23 cellular contexts compared by ENCODE assay signal in genomic region chr20:61118429-61119224, GRCh38.
DNase-seq lines count a peak whose midpoint lies in the region; ATAC-seq, FAIRE-seq and TF ChIP-seq lines count a peak whose summit lies in the region.
"Had no signal": no experiment of that assay in that cellular context is flagged by ENCODE, and none has a peak within 500 bp of the region (broad histone marks: within the 10 kb centered on the region; RNA-seq: fewer than 3 reads in every experiment).

No MANE protein-coding gene starts in this region.

- TF ChIP-seq EP300 in A549 (IDR thresholded peaks at IDR 0.05) (peak; percentile 66 to 81; a peak in 2 of 5 replicates), sigmoid colon (IDR thresholded peaks at IDR 0.05) (no peak)

- TF ChIP-seq POLR2A in A549 (IDR thresholded peaks at IDR 0.05; ENCODE audit: low read length) (no peak), sigmoid colon (IDR thresholded peaks at IDR 0.05) (no peak)

- DNase-seq in A549 (ENCODE audit: low read depth in 1 of 2, low spot score in 1 of 2), result peak; percentile 67 to 90
- peak; percentile 93 for DNase-seq in ELR (ENCODE audit: low read depth)
- peak; percentile 69 for DNase-seq in RPMI7951 (ENCODE audit: low read depth)
- DNase-seq in hepatic stellate cell (ENCODE audit: low spot score), result peak; percentile 48
- no peak for DNase-seq in NCI-H2081 treated with DMSO at 0.1 percent for 48 hours (lab: John Stamatoyannopoulos, UW)
- DNase-seq in sigmoid colon, result no peak
- no peak for DNase-seq in T1000 (lab: John Stamatoyannopoulos, UW)
- no peak for DNase-seq in stimulated activated CD4-positive, alpha-beta T cell treated with anti-CD3 and anti-CD28 coated beads, Interleukin-2, amount 100 ng/mL, for 48 hours
- DNase-seq: activated CD4-positive, alpha-beta T cell treated with anti-CD3 and anti-CD28 coated beads, Interleukin-2, amount 50 U/mL, for 48 hours; activated T-cell treated with anti-CD3 and anti-CD28 coated beads, Interleukin-2, amount 50 U/mL, for 1 hour; COR-L47; effector CD4-positive, alpha-beta T cell; GDM1; NCI-H1436; NCI-H226; retina; RPMI8226; upper lobe of right lung had no signal

- peaks cover 0 to 33% (median 11%) of the 10 kb centered on the region in 3 donors for H3K27me3 ChIP-seq in sigmoid colon
- H3K27me3 ChIP-seq: cardiac muscle cell had no signal

- H3K27ac ChIP-seq in A549, result peak overlapping the region; percentile 86 to 93
- no peak overlapping the region for H3K27ac ChIP-seq in sigmoid colon
- H3K27ac ChIP-seq: cardiac muscle cell, hepatocyte, upper lobe of right lung, VCaP had no signal

- intact Hi-C loops in sigmoid colon (cut with DNase I), result no loop called here

- TF ChIP-seq CTCF in A549 (IDR thresholded peaks at IDR 0.05) (no peak), sigmoid colon (IDR thresholded peaks at IDR 0.05) (no peak)

- peak overlapping the region; percentile 67 for H3K4me2 ChIP-seq in A549

- no peaks in the 10 kb centered on the region for H3K9me3 ChIP-seq in A549
- H3K9me3 ChIP-seq in sigmoid colon, result no peaks in the 10 kb centered on the region
- H3K9me3 ChIP-seq: upper lobe of right lung had no signal

- H3K4me1 ChIP-seq in A549 (peaks cover 62% of the 10 kb centered on the region), sigmoid colon (no peaks in the 10 kb centered on the region)
- H3K4me1 ChIP-seq: upper lobe of right lung had no signal

- TF ChIP-seq RAD21 in A549 (conservative IDR thresholded peaks at IDR 0.05 in 1 of 2, IDR thresholded peaks at IDR 0.05 in 1 of 2), result no peak

- peak; percentile 84 to 87 for ATAC-seq in A549
- ATAC-seq: upper lobe of right lung had no signal

- peak; percentile 54 for FAIRE-seq in A549 (lab: Jason Lieb, UNC)
- FAIRE-seq: GM12892, keratinocyte had no signal

- POLR2A ChIA-PET in A549 (lab: Yijun Ruan, JAX), result interaction anchor here (1.1 to 3.7 kb wide), 4 partner anchors 9 to 134 kb away, joined by 3 to 20 read pairs (median 12); partner anchors contain the start of gene CDH4

- CTCF ChIA-PET in A549 (lab: Yijun Ruan, JAX), result interaction anchor here (0.9 to 1.9 kb wide), 11 partner anchors 10 to 267 kb away, joined by 3 to 6 read pairs (median 3); no protein-coding TSS in a partner anchor

- no peaks in the 10 kb centered on the region for H3K36me3 ChIP-seq in sigmoid colon
- H3K36me3 ChIP-seq: cardiac muscle cell, upper lobe of right lung had no signal

- WGBS in A549 (ENCODE audit: missing lambda C conversion rate), result 17% methylated on average over 14 of the region's 14 CpGs
- 75 to 80% methylated on average over 14 of the region's 14 CpGs for WGBS in sigmoid colon, 2 donors

- H3K4me3 ChIP-seq in A549 (peak overlapping the region; percentile 9; the same call in 1 of the 3 replicates), sigmoid colon (no peak overlapping the region)
- H3K4me3 ChIP-seq: cardiac muscle cell, hepatocyte, upper lobe of right lung had no signal

TF ChIP-seq in A549, 52 proteins besides CTCF, POLR2A, EP300 and RAD21 (continues in another document):
- TF ChIP-seq MAX (IDR thresholded peaks at IDR 0.05) (peak; percentile 79), BCL3 (IDR thresholded peaks at IDR 0.05) (peak; percentile 27; the same call in 1 of the 3 replicates), BHLHE40 (IDR thresholded peaks at IDR 0.05; ENCODE audit: low read depth, low read length) (no peak), ZFP36 (IDR thresholded peaks at IDR 0.05; ENCODE audit: borderline replicate concordance, partially characterized antibody) (no peak), CBX8 (IDR thresholded peaks at IDR 0.05) (no peak), CBX2 (IDR thresholded peaks at IDR 0.05; ENCODE audit: borderline replicate concordance, low read depth) (no peak), PBX3 (IDR thresholded peaks at IDR 0.05) (peak; percentile 31; the same call in 1 of the 2 replicates), JUNB (IDR thresholded peaks at IDR 0.05) (peak; percentile 48; the same call in 1 of the 2 replicates), JUN (IDR thresholded peaks at IDR 0.05) (peak in 1 of 2 experiments; percentile 29; a peak in 1 of 5 replicates), KDM5A (IDR thresholded peaks at IDR 0.05) (no peak), RARB (CRISPR knock-in tag; IDR thresholded peaks at IDR 0.05) (no peak), RNF2 (IDR thresholded peaks at IDR 0.05; ENCODE audit: borderline replicate concordance, low read depth) (no peak), ZNF302 (CRISPR knock-in tag; IDR thresholded peaks at IDR 0.05) (no peak), KDM1A (IDR thresholded peaks at IDR 0.05; ENCODE audit: low read depth) (no peak), HEYL (CRISPR knock-in tag; IDR thresholded peaks at IDR 0.05) (no peak), GATA3 (IDR thresholded peaks at IDR 0.05; ENCODE audit: borderline replicate concordance) (peak; percentile 63; the same call in 1 of the 2 replicates), HOXA7 (CRISPR knock-in tag; IDR thresholded peaks at IDR 0.05) (no peak), NFE2L2 (conservative IDR thresholded peaks at IDR 0.05; ENCODE audit: low read length) (peak; percentile 71), FOSB (CRISPR knock-in tag; IDR thresholded peaks at IDR 0.05) (no peak), CHD2 (IDR thresholded peaks at IDR 0.05; ENCODE audit: low read length, partially characterized antibody) (no peak), RCOR1 (IDR thresholded peaks at IDR 0.05; ENCODE audit: low read depth, low read length) (no peak), SREBF2 (IDR thresholded peaks at IDR 0.05) (no peak), FOSL2 (IDR thresholded peaks at IDR 0.05) (no peak), FOSL2 (CRISPR knock-in tag; IDR thresholded peaks at IDR 0.05) (peak; percentile 71), MAFK (IDR thresholded peaks at IDR 0.05; ENCODE audit: partially characterized antibody) (peak; percentile 90)
- TF ChIP-seq, protein P1, sequence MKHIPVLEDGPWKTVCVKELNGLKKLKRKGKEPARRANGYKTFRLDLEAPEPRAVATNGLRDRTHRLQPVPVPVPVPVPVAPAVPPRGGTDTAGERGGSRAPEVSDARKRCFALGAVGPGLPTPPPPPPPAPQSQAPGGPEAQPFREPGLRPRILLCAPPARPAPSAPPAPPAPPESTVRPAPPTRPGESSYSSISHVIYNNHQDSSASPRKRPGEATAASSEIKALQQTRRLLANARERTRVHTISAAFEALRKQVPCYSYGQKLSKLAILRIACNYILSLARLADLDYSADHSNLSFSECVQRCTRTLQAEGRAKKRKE (CRISPR knock-in tag; IDR thresholded peaks at IDR 0.05; ENCODE audit: low read depth), result peak; percentile 37; the same call in 1 of the 2 replicates
- TF ChIP-seq, protein P2, sequence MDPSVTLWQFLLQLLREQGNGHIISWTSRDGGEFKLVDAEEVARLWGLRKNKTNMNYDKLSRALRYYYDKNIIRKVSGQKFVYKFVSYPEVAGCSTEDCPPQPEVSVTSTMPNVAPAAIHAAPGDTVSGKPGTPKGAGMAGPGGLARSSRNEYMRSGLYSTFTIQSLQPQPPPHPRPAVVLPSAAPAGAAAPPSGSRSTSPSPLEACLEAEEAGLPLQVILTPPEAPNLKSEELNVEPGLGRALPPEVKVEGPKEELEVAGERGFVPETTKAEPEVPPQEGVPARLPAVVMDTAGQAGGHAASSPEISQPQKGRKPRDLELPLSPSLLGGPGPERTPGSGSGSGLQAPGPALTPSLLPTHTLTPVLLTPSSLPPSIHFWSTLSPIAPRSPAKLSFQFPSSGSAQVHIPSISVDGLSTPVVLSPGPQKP (IDR thresholded peaks at IDR 0.05; ENCODE audit: low read depth, low read length), result no peak
- TF ChIP-seq, protein P3, sequence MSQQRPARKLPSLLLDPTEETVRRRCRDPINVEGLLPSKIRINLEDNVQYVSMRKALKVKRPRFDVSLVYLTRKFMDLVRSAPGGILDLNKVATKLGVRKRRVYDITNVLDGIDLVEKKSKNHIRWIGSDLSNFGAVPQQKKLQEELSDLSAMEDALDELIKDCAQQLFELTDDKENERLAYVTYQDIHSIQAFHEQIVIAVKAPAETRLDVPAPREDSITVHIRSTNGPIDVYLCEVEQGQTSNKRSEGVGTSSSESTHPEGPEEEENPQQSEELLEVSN (IDR thresholded peaks at IDR 0.05; ENCODE audit: borderline replicate concordance, low read depth), result no peak

Comparison
In these comparisons a context has a peak if more than half of its experiments do, and no peak if none do; other contexts are left out.
1. DNase-seq: peak in A549 (2 of 2), ELR (single experiment), RPMI7951 (single experiment) and hepatic stellate cell (single experiment); none in NCI-H2081 treated with DMSO at 0.1 percent for 48 hours (single experiment), sigmoid colon (single experiment), T1000 (single experiment) and stimulated activated CD4-positive, alpha-beta T cell treated with anti-CD3 and anti-CD28 coated beads, Interleukin-2, amount 100 ng/mL, for 48 hours (0 of 2).
2. H3K27ac ChIP-seq: peak in A549 (2 of 2); none in sigmoid colon (0 of 4).